9 cellular contexts compared by ENCODE assay signal in genomic region chr12:79121486-79121885, GRCh38.
A peak's percentile ranks its signal among the peaks of the same experiment; 100 is the strongest.
DNase-seq lines count a peak whose midpoint lies in the region; ATAC-seq and TF ChIP-seq lines count a peak whose summit lies in the region.
"Had no signal": no experiment of that assay in that cellular context is flagged by ENCODE, and none has a peak within 500 bp of the region (broad histone marks: within the 10 kb centered on the region; RNA-seq: fewer than 3 reads in every experiment).

No MANE protein-coding gene starts in this region.

- no peak overlapping the region for H3K27ac ChIP-seq in coronary artery

- peak; percentile 41 for TF ChIP-seq CTCF in AG09309 (IDR thresholded peaks at IDR 0.05; ENCODE audit: control insufficient read depth, insufficient read depth, low read depth, low read length, missing control alignments)
- TF ChIP-seq CTCF in chondrocyte (IDR thresholded peaks at IDR 0.05) = peak; percentile 57
- TF ChIP-seq CTCF in coronary artery (IDR thresholded peaks at IDR 0.05) = no peak
- TF ChIP-seq CTCF in mesothelial cell of epicardium (IDR thresholded peaks at IDR 0.05; ENCODE audit: unreplicated experiment) = no peak

- H3K4me3 Mint-ChIP-seq in chondrocyte (ENCODE audit: unreplicated experiment) (no peak overlapping the region), mesothelial cell of epicardium (no peak overlapping the region)
- H3K4me3 Mint-ChIP-seq: activated CD4-positive, alpha-beta memory T cell treated with anti-CD3 and anti-CD28 coated beads, Interleukin-2, amount 10 ng/mL, durations not matched to agents 7 days and 5 days had no signal

- H3K9me3 Mint-ChIP-seq in chondrocyte (ENCODE audit: low read depth) (no peaks in the 10 kb centered on the region), mesothelial cell of epicardium (no peaks in the 10 kb centered on the region)

- H3K27ac Mint-ChIP-seq in chondrocyte (ENCODE audit: unreplicated experiment) (no peak overlapping the region), mesothelial cell of epicardium (no peak overlapping the region)
- H3K27ac Mint-ChIP-seq: activated CD4-positive, alpha-beta memory T cell treated with anti-CD3 and anti-CD28 coated beads, Interleukin-2, amount 10 ng/mL, durations not matched to agents 7 days and 5 days had no signal

- DNase-seq in AG09309 (ENCODE audit: low read depth) (no peak), chondrocyte (ENCODE audit: low spot score) (no peak), globus pallidus (ENCODE audit: low spot score) (no peak), coronary artery (ENCODE audit: low spot score) (no peak), glomerular visceral epithelial cell (ENCODE audit: extremely low spot score) (no peak), mesothelial cell of epicardium (ENCODE audit: low spot score in 2 of 2, unreplicated experiment in 2 of 2) (no peak)
- DNase-seq: activated CD4-positive, alpha-beta memory T cell treated with anti-CD3 and anti-CD28 coated beads, Interleukin-2, amount 10 ng/mL, durations not matched to agents 7 days and 5 days had no signal

- no peak overlapping the region for H3K4me3 ChIP-seq in AG09309 (ENCODE audit: control insufficient read depth, low read depth, low read length)
- H3K4me3 ChIP-seq in coronary artery = no peak overlapping the region

- H3K27me3 Mint-ChIP-seq in chondrocyte (ENCODE audit: low read depth) (peaks cover 8% of the 10 kb centered on the region), mesothelial cell of epicardium (ENCODE audit: low read depth) (no peaks in the 10 kb centered on the region)
- H3K27me3 Mint-ChIP-seq: activated CD4-positive, alpha-beta memory T cell treated with anti-CD3 and anti-CD28 coated beads, Interleukin-2, amount 10 ng/mL, durations not matched to agents 7 days and 5 days had no signal

- H3K4me1 Mint-ChIP-seq in chondrocyte (ENCODE audit: low read depth) (no peaks in the 10 kb centered on the region), mesothelial cell of epicardium (peaks cover 21% of the 10 kb centered on the region)
- H3K4me1 Mint-ChIP-seq: activated CD4-positive, alpha-beta memory T cell treated with anti-CD3 and anti-CD28 coated beads, Interleukin-2, amount 10 ng/mL, durations not matched to agents 7 days and 5 days had no signal

- ATAC-seq in GM18870 (IDR thresholded peaks at IDR 0.05; ENCODE audit: unreplicated experiment) = peak; percentile 53
- peak; percentile 78 for ATAC-seq in HG03439 (IDR thresholded peaks at IDR 0.05; ENCODE audit: unreplicated experiment)

- H3K36me3 Mint-ChIP-seq in chondrocyte (ENCODE audit: low read depth) = no peaks in the 10 kb centered on the region
- peaks cover 2% of the 10 kb centered on the region for H3K36me3 Mint-ChIP-seq in mesothelial cell of epicardium

Comparison
In these comparisons a context has a peak if more than half of its experiments do, and no peak if none do; other contexts are left out.
1. CTCF ChIP-seq: peak in AG09309 (single experiment) and chondrocyte (single experiment); none in coronary artery (single experiment) and mesothelial cell of epicardium (single experiment).